12 cellular contexts compared by ENCODE assay signal in the genomic region with DNA sequence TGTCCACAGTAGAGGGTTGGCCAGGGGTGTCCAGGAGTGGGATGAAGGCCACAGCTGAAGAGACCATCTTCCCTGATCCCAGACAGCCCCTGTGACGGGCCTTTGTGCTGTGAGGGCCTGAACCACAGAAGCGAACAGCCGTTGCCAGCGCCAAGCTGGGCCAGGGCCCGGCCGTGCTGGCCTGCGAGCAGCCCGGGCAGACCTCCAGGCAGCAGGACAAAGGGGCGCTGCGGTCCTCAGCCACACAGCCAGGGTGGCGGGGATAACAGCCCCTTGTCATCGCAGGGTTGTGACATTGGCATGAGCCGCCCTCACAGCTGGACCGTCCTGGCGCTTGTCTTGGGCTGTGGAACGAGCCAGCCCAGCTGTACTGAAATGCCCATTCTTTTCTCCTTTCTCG.
DNase-seq lines count a peak whose midpoint lies in the region; ATAC-seq lines count a peak whose summit lies in the region.
"Had no signal": no experiment of that assay in that cellular context is flagged by ENCODE, and none has a peak within 500 bp of the region (broad histone marks: within the 10 kb centered on the region; RNA-seq: fewer than 3 reads in every experiment).

No MANE protein-coding gene starts in this region.

- no peak for DNase-seq in stimulated activated naive CD8-positive, alpha-beta T cell treated with anti-CD3 and anti-CD28 coated beads, Interleukin-15, Interleukin-2, amounts not matched to agents 100 U/mL and 50 U/mL, for 24 hours
- DNase-seq in globus pallidus (ENCODE audit: low spot score) (peak; percentile 100), nucleus accumbens (lab: John Stamatoyannopoulos, UW) (peak; percentile 54 to 99 (median 96)), T-cell (no peak), SW 1271 (lab: John Stamatoyannopoulos, UW) (no peak), SK-N-DZ (ENCODE audit: low spot score) (no peak)
- DNase-seq: brain microvascular endothelial cell, DMS 273 treated with DMSO at 0.1 percent for 48 hours, small intestine had no signal

- no peaks in the 10 kb centered on the region for H3K27me3 Mint-ChIP-seq in stimulated activated naive CD8-positive, alpha-beta T cell treated with anti-CD3 and anti-CD28 coated beads, Interleukin-15, Interleukin-2, amounts not matched to agents 100 ng/mL and 50 ng/mL, for 24 hours
- no peaks in the 10 kb centered on the region for H3K27me3 Mint-ChIP-seq in T-cell

- H3K4me1 Mint-ChIP-seq in stimulated activated naive CD8-positive, alpha-beta T cell treated with anti-CD3 and anti-CD28 coated beads, Interleukin-15, Interleukin-2, amounts not matched to agents 100 ng/mL and 50 ng/mL, for 24 hours (ENCODE audit: low read depth), result peaks cover 96% of the 10 kb centered on the region
- peaks cover 40 to 71% (median 63%) of the 10 kb centered on the region in 3 donors for H3K4me1 Mint-ChIP-seq in T-cell

- no peaks in the 10 kb centered on the region for H3K9me3 Mint-ChIP-seq in stimulated activated naive CD8-positive, alpha-beta T cell treated with anti-CD3 and anti-CD28 coated beads, Interleukin-15, Interleukin-2, amounts not matched to agents 100 ng/mL and 50 ng/mL, for 24 hours
- H3K9me3 Mint-ChIP-seq in T-cell, result no peaks in the 10 kb centered on the region
- H3K9me3 Mint-ChIP-seq: nephron had no signal

- CTCF ChIA-PET in T-cell (lab: Charles Lee), result no interaction called here

- H3K36me3 Mint-ChIP-seq in stimulated activated naive CD8-positive, alpha-beta T cell treated with anti-CD3 and anti-CD28 coated beads, Interleukin-15, Interleukin-2, amounts not matched to agents 100 ng/mL and 50 ng/mL, for 24 hours (ENCODE audit: low read depth), result peaks cover 4% of the 10 kb centered on the region
- H3K36me3 Mint-ChIP-seq in T-cell, result peaks cover 4% of the 10 kb centered on the region

- H3K4me3 Mint-ChIP-seq in stimulated activated naive CD8-positive, alpha-beta T cell treated with anti-CD3 and anti-CD28 coated beads, Interleukin-15, Interleukin-2, amounts not matched to agents 100 ng/mL and 50 ng/mL, for 24 hours, result no peak overlapping the region
- H3K4me3 Mint-ChIP-seq in T-cell, result no peak overlapping the region
- H3K4me3 Mint-ChIP-seq: nephron had no signal

- ATAC-seq in stimulated activated naive CD8-positive, alpha-beta T cell treated with anti-CD3 and anti-CD28 coated beads, Interleukin-15, Interleukin-2, amounts not matched to agents 100 U/mL and 50 U/mL, for 24 hours, result no peak
- ATAC-seq in T-cell (replicated peaks in 1 of 4) (no peak), GM19035 (IDR thresholded peaks at IDR 0.05; ENCODE audit: unreplicated experiment) (no peak)

- peak overlapping the region; percentile 90 for H3K27ac Mint-ChIP-seq in stimulated activated naive CD8-positive, alpha-beta T cell treated with anti-CD3 and anti-CD28 coated beads, Interleukin-15, Interleukin-2, amounts not matched to agents 100 ng/mL and 50 ng/mL, for 24 hours
- no peak overlapping the region for H3K27ac Mint-ChIP-seq in T-cell

- POLR2A ChIA-PET in T-cell (lab: Charles Lee), result no interaction called here

Comparison
In these comparisons a context has a peak if more than half of its experiments do, and no peak if none do; other contexts are left out.
1. DNase-seq: peak in globus pallidus (single experiment) and nucleus accumbens (56 of 56); none in stimulated activated naive CD8-positive, alpha-beta T cell treated with anti-CD3 and anti-CD28 coated beads, Interleukin-15, Interleukin-2, amounts not matched to agents 100 U/mL and 50 U/mL, for 24 hours (single experiment), T-cell (0 of 34), SW 1271 (0 of 2) and SK-N-DZ (single experiment).